15 cellular contexts compared by ENCODE assay signal in genomic region chr6:130520801-130521200, GRCh38.
"Had no signal": no experiment of that assay in that cellular context is flagged by ENCODE, and none has a peak within 500 bp of the region (broad histone marks: within the 10 kb centered on the region; RNA-seq: fewer than 3 reads in every experiment).

No MANE protein-coding gene starts in this region.

- H3K36me3 ChIP-seq: thoracic aorta, upper lobe of left lung had no signal

- H3K4me3 ChIP-seq: skin epidermis, thoracic aorta, upper lobe of left lung had no signal

- H3K27ac ChIP-seq: skin epidermis, thoracic aorta, upper lobe of left lung, VCaP had no signal

- H3K27ac Mint-ChIP-seq: activated T-helper 1 cell treated with anti-CD3 and anti-CD28 coated beads, Interleukin-12 subunit alpha, Interleukin-12 subunit beta, Interleukin-2, Interleukin-4 antibody, amounts not matched to agents 30 ng/mL and 10 ng/mL and 1 ng/mL, durations not matched to agents 14 hours and 24 hours and 36 hours; progenitor cell of endocrine pancreas had no signal

- ATAC-seq: effector memory CD8-positive, alpha-beta T cell; left ventricle myocardium superior had no signal

- H3K4me1 ChIP-seq: upper lobe of left lung had no signal

- DNase-seq: activated CD4-positive, CD25-positive, alpha-beta regulatory T cell treated with anti-CD3 and anti-CD28 coated beads, Interleukin-2, amount 50 U/mL, for 72 hours; activated T-cell treated with anti-CD3 and anti-CD28 coated beads for 4 hours; dermis blood vessel endothelial cell; effector memory CD8-positive, alpha-beta T cell; left ventricle myocardium superior; naive B cell; stimulated activated CD4-positive, alpha-beta T cell treated with anti-CD3 and anti-CD28 coated beads, Interleukin-4, amount 100 ng/mL, for 1 hour; T-helper 2 cell; upper lobe of left lung had no signal

- H3K27me3 Mint-ChIP-seq: effector memory CD8-positive, alpha-beta T cell; naive B cell; progenitor cell of endocrine pancreas had no signal

- H3K4me3 Mint-ChIP-seq: activated T-helper 1 cell treated with anti-CD3 and anti-CD28 coated beads, Interleukin-12 subunit alpha, Interleukin-12 subunit beta, Interleukin-2, Interleukin-4 antibody, amounts not matched to agents 30 ng/mL and 10 ng/mL and 1 ng/mL, durations not matched to agents 14 hours and 24 hours and 36 hours; effector memory CD8-positive, alpha-beta T cell; naive B cell; neural crest cell had no signal

- H3K9me3 ChIP-seq: thoracic aorta, upper lobe of left lung had no signal

- H3K27me3 ChIP-seq: upper lobe of left lung had no signal

- H3K4me1 Mint-ChIP-seq: neural crest cell had no signal
